ENCODE assay signal across 9 cellular contexts in genomic region chr10:3036155-3036554, GRCh38. TPM values are rescaled to one million over a fixed set of nuclear protein-coding genes. Genes with fewer than 3 reads are reported as not detected.
A peak's percentile ranks its signal among the peaks of the same experiment; 100 is the strongest.
DNase-seq lines count a peak whose midpoint lies in the region; ATAC-seq and TF ChIP-seq lines count a peak whose summit lies in the region.
"Had no signal": no experiment of that assay in that cellular context is flagged by ENCODE, and none has a peak within 500 bp of the region (broad histone marks: within the 10 kb centered on the region; RNA-seq: fewer than 3 reads in every experiment).

No MANE protein-coding gene starts in this region.

- H3K4me3 ChIP-seq in dorsolateral prefrontal cortex (no peak overlapping the region), body of pancreas (no peak overlapping the region), ascending aorta (no peak overlapping the region)
- H3K4me3 ChIP-seq: ovary had no signal

- H3K9me3 Mint-ChIP-seq in WTC11 = peaks cover 22% of the 10 kb centered on the region

- 37 to 45% methylated on average over 6 of the region's 6 CpGs for WGBS in body of pancreas, 2 donors

- peaks cover under 1% of the 10 kb centered on the region for H3K36me3 Mint-ChIP-seq in WTC11

- H3K27ac ChIP-seq in dorsolateral prefrontal cortex (peak overlapping the region in 2 of 59 donors; percentile 30 to 32), body of pancreas (no peak overlapping the region), ascending aorta (no peak overlapping the region)
- H3K27ac ChIP-seq: ovary had no signal

- TF ChIP-seq POLR2A in body of pancreas (IDR thresholded peaks at IDR 0.05) = no peak

- no peak overlapping the region for H3K4me3 Mint-ChIP-seq in WTC11

- no peak for TF ChIP-seq CTCF in dorsolateral prefrontal cortex (IDR thresholded peaks at IDR 0.05 in 54 of 56, conservative IDR thresholded peaks at IDR 0.05 in 2 of 56; ENCODE audit: low read depth in 1 of 56, partially characterized antibody in 56 of 56)
- TF ChIP-seq CTCF in WTC11 (IDR thresholded peaks at IDR 0.05) = no peak
- TF ChIP-seq CTCF in body of pancreas (IDR thresholded peaks at IDR 0.05) = no peak
- TF ChIP-seq CTCF in ascending aorta (IDR thresholded peaks at IDR 0.05) = no peak

- POLR2A ChIA-PET in WTC11 (lab: Charles Lee) = no interaction called here

- no peaks in the 10 kb centered on the region for H3K36me3 ChIP-seq in body of pancreas (replicated peaks in 1 of 2; ENCODE audit: insufficient read depth in 1 of 2, low read depth in 2 of 2)
- H3K36me3 ChIP-seq in ascending aorta = no peaks in the 10 kb centered on the region
- H3K36me3 ChIP-seq: ovary had no signal

- H3K4me1 ChIP-seq in body of pancreas = no peaks in the 10 kb centered on the region
- H3K4me1 ChIP-seq in ascending aorta = no peaks in the 10 kb centered on the region

- H3K27ac Mint-ChIP-seq in WTC11 = no peak overlapping the region

- peak; percentile 24 for DNase-seq in germinal center (ENCODE audit: low spot score)
- DNase-seq in dorsolateral prefrontal cortex = no peak
- no peak for DNase-seq in WTC11 (ENCODE audit: low spot score)
- DNase-seq in body of pancreas = no peak
- no peak for DNase-seq in ascending aorta (ENCODE audit: low spot score in 2 of 2)
- DNase-seq: ovary had no signal

- CTCF ChIA-PET in WTC11 (lab: Charles Lee) = interaction anchor here (1.3 kb wide), 1 partner anchor 108 kb away, joined by 4 read pairs; no protein-coding TSS in a partner anchor

- H3K27me3 ChIP-seq in dorsolateral prefrontal cortex = peaks cover 0 to 7% (median 0%) of the 10 kb centered on the region in 45 donors
- H3K27me3 ChIP-seq in body of pancreas = no peaks in the 10 kb centered on the region
- no peaks in the 10 kb centered on the region for H3K27me3 ChIP-seq in ascending aorta
- H3K27me3 ChIP-seq: ovary had no signal

- no peaks in the 10 kb centered on the region for H3K9me3 ChIP-seq in body of pancreas
- no peaks in the 10 kb centered on the region for H3K9me3 ChIP-seq in ascending aorta
- H3K9me3 ChIP-seq: ovary had no signal

- no peaks in the 10 kb centered on the region for H3K4me1 Mint-ChIP-seq in WTC11

- H3K27me3 Mint-ChIP-seq in WTC11 (ENCODE audit: low read depth) = no peaks in the 10 kb centered on the region; the same call in 1 of the 2 replicates

- intact Hi-C loops in dorsolateral prefrontal cortex (cut with DNase I) (no loop called here), body of pancreas (cut with DNase I) (no loop called here), ascending aorta (cut with DNase I) (no loop called here)

- peak; percentile 99 for ATAC-seq in GM18867 (IDR thresholded peaks at IDR 0.05; ENCODE audit: unreplicated experiment)
- ATAC-seq in GM21576 (IDR thresholded peaks at IDR 0.05; ENCODE audit: unreplicated experiment) = peak; percentile 98
- peak; percentile 97 for ATAC-seq in HG03354 (IDR thresholded peaks at IDR 0.05; ENCODE audit: poor library complexity, severe bottlenecking, unreplicated experiment)
- ATAC-seq in WTC11 = no peak
- ATAC-seq in body of pancreas = no peak

TF ChIP-seq in WTC11, 78 proteins besides CTCF, POLR2A, EP300 and RAD21 (continues in another document):
- TF ChIP-seq ATF1 (CRISPR knock-in tag; IDR thresholded peaks at IDR 0.05) (no peak), E2F4 (CRISPR knock-in tag; IDR thresholded peaks at IDR 0.05; ENCODE audit: borderline replicate concordance, low read depth) (no peak), ETV6 (CRISPR knock-in tag; IDR thresholded peaks at IDR 0.05) (no peak), ATF3 (CRISPR knock-in tag; conservative IDR thresholded peaks at IDR 0.05) (no peak), ERG (CRISPR knock-in tag; IDR thresholded peaks at IDR 0.05) (no peak), ARID4B (CRISPR knock-in tag; IDR thresholded peaks at IDR 0.05; ENCODE audit: borderline replicate concordance) (no peak), ZNF425 (CRISPR knock-in tag; conservative IDR thresholded peaks at IDR 0.05) (no peak), ESRRA (CRISPR knock-in tag; IDR thresholded peaks at IDR 0.05; ENCODE audit: borderline replicate concordance) (no peak), JUN (CRISPR knock-in tag; IDR thresholded peaks at IDR 0.05) (no peak), ZNF219 (CRISPR knock-in tag; IDR thresholded peaks at IDR 0.05; ENCODE audit: borderline replicate concordance) (no peak)

RNA-seq across cellular contexts. Expression of gene PFKP, which starts 31.2 kb away (rescaled TPM):
- total RNA-seq in dorsolateral prefrontal cortex (100 to 1,000 TPM; 129 to 619 (median 286) TPM), WTC11 (2021) (127 to 156 TPM (median 150 TPM) in 3 replicates), body of pancreas (10 to 100 TPM; 17.4 to 39.6 TPM), ascending aorta (197 TPM)

Comparison
In these comparisons a context has a peak if more than half of its experiments do, and no peak if none do; other contexts are left out.
1. ATAC-seq: peak in GM18867 (single experiment), GM21576 (single experiment) and HG03354 (single experiment); none in WTC11 (single experiment) and body of pancreas (single experiment).